Comparison of ENCODE assay signal across 1 cellular context in genomic region chr17:73324711-73325526, GRCh38.
A peak's percentile ranks its signal among the peaks of the same experiment; 100 is the strongest.
TF ChIP-seq lines count a peak whose summit lies in the region.

No MANE protein-coding gene starts in this region.

TF ChIP-seq in WTC11, 78 proteins besides CTCF, POLR2A, EP300 and RAD21:
- no peak for TF ChIP-seq CREM (CRISPR knock-in tag; IDR thresholded peaks at IDR 0.05)
- TF ChIP-seq ZNF121 (CRISPR knock-in tag; IDR thresholded peaks at IDR 0.05): peak; percentile 98
TF ChIP-seq in WTC11: peak in this region for 1.
